Comparison of ENCODE assay signal across 32 cellular contexts in genomic region chr11:92304271-92304670, GRCh38.
"Had no signal": no experiment of that assay in that cellular context is flagged by ENCODE, and none has a peak within 500 bp of the region (broad histone marks: within the 10 kb centered on the region; RNA-seq: fewer than 3 reads in every experiment).

No MANE protein-coding gene starts in this region.

- H3K36me3 ChIP-seq: adrenal gland, colonic mucosa, esophagus squamous epithelium, WERI-Rb-1 had no signal

- H3K9me3 ChIP-seq: adrenal gland, body of pancreas, colonic mucosa, esophagus squamous epithelium had no signal

- H3K9me3 Mint-ChIP-seq: activated CD4-positive, alpha-beta memory T cell treated with anti-CD3 and anti-CD28 coated beads for 36 hours; activated CD4-positive, alpha-beta T cell treated with anti-CD3 and anti-CD28 coated beads, Interleukin-2, amount 10 ng/mL, durations not matched to agents 24 days and 14 days; activated T-helper 1 cell treated with anti-CD3 and anti-CD28 coated beads, Interleukin-12 subunit alpha, Interleukin-12 subunit beta, Interleukin-2, Interleukin-4 antibody, amounts not matched to agents 30 ng/mL and 10 ng/mL and 1 ng/mL, durations not matched to agents 14 hours and 24 hours and 36 hours; T-helper 2 cell treated with Interferon-gamma antibody and Interleukin-4, amounts not matched to agents 5 μg/mL and 100 μg/mL, for 36 hours had no signal

- H3K4me1 Mint-ChIP-seq: activated CD4-positive, alpha-beta T cell treated with anti-CD3 and anti-CD28 coated beads for 36 hours; activated CD4-positive, alpha-beta T cell treated with anti-CD3 and anti-CD28 coated beads, Interleukin-2, amount 10 ng/mL, durations not matched to agents 24 days and 14 days; activated CD8-positive, alpha-beta memory T cell treated with anti-CD3 and anti-CD28 coated beads, Interleukin-2, amount 10 ng/mL, durations not matched to agents 7 days and 5 days; activated naive CD4-positive, alpha-beta T cell treated with anti-CD3 and anti-CD28 coated beads, Interleukin-2, amount 50 U/mL, for 24 hours; activated naive CD8-positive, alpha-beta T cell treated with anti-CD3 and anti-CD28 coated beads for 36 hours; activated naive CD8-positive, alpha-beta T cell treated with anti-CD3 and anti-CD28 coated beads, Interleukin-2, amount 50 U/mL, for 24 hours; T-helper 17 cell had no signal

- H3K4me3 ChIP-seq: adrenal gland, body of pancreas, colonic mucosa, esophagus squamous epithelium had no signal

- ATAC-seq: activated CD4-positive, alpha-beta T cell treated with anti-CD3 and anti-CD28 coated beads for 36 hours; activated CD8-positive, alpha-beta memory T cell treated with anti-CD3 and anti-CD28 coated beads, Interleukin-2, amount 10 ng/mL, durations not matched to agents 7 days and 5 days; activated CD8-positive, alpha-beta T cell treated with anti-CD3 and anti-CD28 coated beads, Interleukin-2, amount 10 ng/mL, durations not matched to agents 7 days and 5 days; activated naive CD8-positive, alpha-beta T cell treated with anti-CD3 and anti-CD28 coated beads, Interleukin-2, amount 50 U/mL, for 24 hours; body of pancreas; T-helper 17 cell had no signal

- H3K4me1 ChIP-seq: adrenal gland, colonic mucosa had no signal

- DNase-seq: activated CD4-positive, alpha-beta memory T cell treated with anti-CD3 and anti-CD28 coated beads for 36 hours; activated CD4-positive, alpha-beta T cell treated with anti-CD3 and anti-CD28 coated beads for 36 hours; activated CD4-positive, alpha-beta T cell treated with anti-CD3 and anti-CD28 coated beads, Interleukin-2, amount 10 ng/mL, durations not matched to agents 24 days and 14 days; activated CD4-positive, CD25-positive, alpha-beta regulatory T cell; activated CD4-positive, CD25-positive, alpha-beta regulatory T cell treated with anti-CD3 and anti-CD28 coated beads, Interleukin-2, amount 50 U/mL, for 72 hours; activated CD8-positive, alpha-beta memory T cell treated with anti-CD3 and anti-CD28 coated beads, Interleukin-2, amount 10 ng/mL, durations not matched to agents 7 days and 5 days; activated CD8-positive, alpha-beta memory T cell treated with anti-CD3 and anti-CD28 coated beads, Interleukin-2, amount 50 U/mL, for 4 hours; activated CD8-positive, alpha-beta T cell treated with anti-CD3 and anti-CD28 coated beads, Interleukin-2, amount 10 ng/mL, durations not matched to agents 7 days and 5 days; activated effector memory CD4-positive, alpha-beta T cell treated with anti-CD3 and anti-CD28 coated beads, Interleukin-2, amount 50 U/mL, for 16 hours; activated naive CD4-positive, alpha-beta T cell treated with anti-CD3 and anti-CD28 coated beads for 36 hours; activated naive CD8-positive, alpha-beta T cell treated with anti-CD3 and anti-CD28 coated beads for 36 hours; activated naive CD8-positive, alpha-beta T cell treated with anti-CD3 and anti-CD28 coated beads, Interleukin-2, amount 50 U/mL, for 24 hours; activated T-cell treated with anti-CD3 and anti-CD28 coated beads, Interleukin-2, amount 50 U/mL, for 1 hour; activated T-cell treated with anti-CD3 and anti-CD28 coated beads, Interleukin-2, amount 50 U/mL, for 48 hours; adrenal gland; amygdala; aorta; body of pancreas; caudate nucleus; cerebellar nuclear complex; colonic mucosa; effector CD8-positive, alpha-beta T cell; esophagus squamous epithelium; head of caudate nucleus; T-helper 17 cell; T1000; WERI-Rb-1 had no signal

- H3K27me3 ChIP-seq: adrenal gland, body of pancreas, colonic mucosa, esophagus squamous epithelium had no signal

- H3K27ac ChIP-seq: adrenal gland, body of pancreas, colonic mucosa, epithelial cell of prostate, esophagus squamous epithelium, WERI-Rb-1 had no signal

- H3K27ac Mint-ChIP-seq: activated CD4-positive, alpha-beta memory T cell treated with anti-CD3 and anti-CD28 coated beads for 36 hours; activated CD4-positive, alpha-beta T cell treated with anti-CD3 and anti-CD28 coated beads for 36 hours; activated CD4-positive, alpha-beta T cell treated with anti-CD3 and anti-CD28 coated beads, Interleukin-2, amount 10 ng/mL, durations not matched to agents 24 days and 14 days; activated CD8-positive, alpha-beta memory T cell treated with anti-CD3 and anti-CD28 coated beads, Interleukin-2, amount 10 ng/mL, durations not matched to agents 7 days and 5 days; activated CD8-positive, alpha-beta T cell treated with anti-CD3 and anti-CD28 coated beads, Interleukin-2, amount 10 ng/mL, durations not matched to agents 7 days and 5 days; activated naive CD4-positive, alpha-beta T cell treated with anti-CD3 and anti-CD28 coated beads for 36 hours; activated naive CD4-positive, alpha-beta T cell treated with anti-CD3 and anti-CD28 coated beads, Interleukin-2, amount 50 U/mL, for 24 hours; activated naive CD8-positive, alpha-beta T cell treated with anti-CD3 and anti-CD28 coated beads for 36 hours; activated naive CD8-positive, alpha-beta T cell treated with anti-CD3 and anti-CD28 coated beads, Interleukin-2, amount 50 U/mL, for 24 hours; activated T-helper 1 cell treated with anti-CD3 and anti-CD28 coated beads, Interleukin-12 subunit alpha, Interleukin-12 subunit beta, Interleukin-2, Interleukin-4 antibody, amounts not matched to agents 30 ng/mL and 10 ng/mL and 1 ng/mL, durations not matched to agents 14 hours and 24 hours and 36 hours; activated T-helper 2 cell treated with anti-CD3 and anti-CD28 coated beads, Interferon-gamma antibody, Interleukin-2, Interleukin-4, amounts not matched to agents 10 μg/mL and 5 μg/mL and 100 μg/mL, durations not matched to agents 14 hours and 24 hours and 36 hours; T-helper 17 cell; T-helper 2 cell treated with Interferon-gamma antibody and Interleukin-4, amounts not matched to agents 5 μg/mL and 100 μg/mL, for 36 hours had no signal

- H3K36me3 Mint-ChIP-seq: activated CD4-positive, alpha-beta memory T cell treated with anti-CD3 and anti-CD28 coated beads for 36 hours; activated CD8-positive, alpha-beta memory T cell treated with anti-CD3 and anti-CD28 coated beads, Interleukin-2, amount 10 ng/mL, durations not matched to agents 7 days and 5 days; activated naive CD4-positive, alpha-beta T cell treated with anti-CD3 and anti-CD28 coated beads, Interleukin-2, amount 50 U/mL, for 24 hours; activated naive CD8-positive, alpha-beta T cell treated with anti-CD3 and anti-CD28 coated beads for 36 hours had no signal

- H3K27me3 Mint-ChIP-seq: activated CD4-positive, alpha-beta memory T cell treated with anti-CD3 and anti-CD28 coated beads for 36 hours; activated CD4-positive, alpha-beta T cell treated with anti-CD3 and anti-CD28 coated beads, Interleukin-2, amount 10 ng/mL, durations not matched to agents 24 days and 14 days; activated CD8-positive, alpha-beta memory T cell treated with anti-CD3 and anti-CD28 coated beads, Interleukin-2, amount 10 ng/mL, durations not matched to agents 7 days and 5 days; activated naive CD4-positive, alpha-beta T cell treated with anti-CD3 and anti-CD28 coated beads, Interleukin-2, amount 50 U/mL, for 24 hours; activated naive CD8-positive, alpha-beta T cell treated with anti-CD3 and anti-CD28 coated beads, Interleukin-2, amount 50 U/mL, for 24 hours had no signal

- H3K4me3 Mint-ChIP-seq: activated CD4-positive, alpha-beta memory T cell treated with anti-CD3 and anti-CD28 coated beads for 36 hours; activated CD4-positive, alpha-beta T cell treated with anti-CD3 and anti-CD28 coated beads for 36 hours; activated CD4-positive, alpha-beta T cell treated with anti-CD3 and anti-CD28 coated beads, Interleukin-2, amount 10 ng/mL, durations not matched to agents 24 days and 14 days; activated CD8-positive, alpha-beta memory T cell treated with anti-CD3 and anti-CD28 coated beads, Interleukin-2, amount 10 ng/mL, durations not matched to agents 7 days and 5 days; activated CD8-positive, alpha-beta T cell treated with anti-CD3 and anti-CD28 coated beads, Interleukin-2, amount 10 ng/mL, durations not matched to agents 7 days and 5 days; activated naive CD4-positive, alpha-beta T cell treated with anti-CD3 and anti-CD28 coated beads for 36 hours; activated naive CD4-positive, alpha-beta T cell treated with anti-CD3 and anti-CD28 coated beads, Interleukin-2, amount 50 U/mL, for 24 hours; activated naive CD8-positive, alpha-beta T cell treated with anti-CD3 and anti-CD28 coated beads for 36 hours; activated naive CD8-positive, alpha-beta T cell treated with anti-CD3 and anti-CD28 coated beads, Interleukin-2, amount 50 U/mL, for 24 hours; activated T-helper 1 cell treated with anti-CD3 and anti-CD28 coated beads, Interleukin-12 subunit alpha, Interleukin-12 subunit beta, Interleukin-2, Interleukin-4 antibody, amounts not matched to agents 30 ng/mL and 10 ng/mL and 1 ng/mL, durations not matched to agents 14 hours and 24 hours and 36 hours; T-helper 17 cell; T-helper 2 cell treated with Interferon-gamma antibody and Interleukin-4, amounts not matched to agents 5 μg/mL and 100 μg/mL, for 36 hours had no signal
